In genomic region chr16:84751947-84752346, GRCh38 we compare ENCODE assay signal across 1 cellular context.
TF ChIP-seq lines count a peak whose summit lies in the region.

No MANE protein-coding gene starts in this region.

TF ChIP-seq in GM12878, 131 proteins besides CTCF, POLR2A, EP300 and RAD21 (continued from another document and continues in another):
- peak; percentile 38 for TF ChIP-seq SKIL (IDR thresholded peaks at IDR 0.05; ENCODE audit: low read depth, poor library complexity, severe bottlenecking)
- TF ChIP-seq YBX1 (IDR thresholded peaks at IDR 0.05), result no peak
- TF ChIP-seq CEBPB (IDR thresholded peaks at IDR 0.05; ENCODE audit: borderline replicate concordance in 1 of 2, low read depth in 2 of 2, low read length in 2 of 2), result no peak
- no peak for TF ChIP-seq KDM1A (IDR thresholded peaks at IDR 0.05; ENCODE audit: borderline replicate concordance)
- TF ChIP-seq HDGF (IDR thresholded peaks at IDR 0.05), result no peak
- TF ChIP-seq PAX8 (IDR thresholded peaks at IDR 0.05), result no peak
- TF ChIP-seq REST (IDR thresholded peaks at IDR 0.05; ENCODE audit: low read depth, low read length), result no peak
- no peak for TF ChIP-seq CBFB (IDR thresholded peaks at IDR 0.05; ENCODE audit: low read depth)
- no peak for TF ChIP-seq HSF1 (IDR thresholded peaks at IDR 0.05; ENCODE audit: low read depth, low read length)
- no peak for TF ChIP-seq TCF12 (IDR thresholded peaks at IDR 0.05; ENCODE audit: low read depth, low read length)
- TF ChIP-seq ASH2L (IDR thresholded peaks at IDR 0.05; ENCODE audit: borderline replicate concordance, low read depth), result no peak
- no peak for TF ChIP-seq WRNIP1 (IDR thresholded peaks at IDR 0.05; ENCODE audit: borderline replicate concordance, low read depth, low read length)
- no peak for TF ChIP-seq SMC3 (IDR thresholded peaks at IDR 0.05; ENCODE audit: borderline replicate concordance, low read length)
- TF ChIP-seq ZNF622 (IDR thresholded peaks at IDR 0.05), result no peak
- no peak for TF ChIP-seq KAT2A (conservative IDR thresholded peaks at IDR 0.05; ENCODE audit: control insufficient read depth, low read depth, low read length)
- TF ChIP-seq NFYA (IDR thresholded peaks at IDR 0.05; ENCODE audit: borderline replicate concordance, low read depth, low read length), result no peak
- TF ChIP-seq TBL1XR1 (IDR thresholded peaks at IDR 0.05; ENCODE audit: low read depth, low read length), result no peak
- TF ChIP-seq EZH2 (IDR thresholded peaks at IDR 0.05; ENCODE audit: borderline replicate concordance, control insufficient read depth, low read depth, low read length), result no peak
- TF ChIP-seq MEF2B (IDR thresholded peaks at IDR 0.05; ENCODE audit: partially characterized antibody, poor library complexity, severe bottlenecking), result no peak
- TF ChIP-seq ZNF592 (IDR thresholded peaks at IDR 0.05), result peak; percentile 24; the same call in 1 of the 2 replicates
- peak; percentile 88 for TF ChIP-seq YY1 (IDR thresholded peaks at IDR 0.05; ENCODE audit: low read depth, low read length)
- TF ChIP-seq NR2C2 (IDR thresholded peaks at IDR 0.05; ENCODE audit: borderline replicate concordance, control insufficient read depth, insufficient read length, low read depth), result no peak
- TF ChIP-seq CUX1 (IDR thresholded peaks at IDR 0.05; ENCODE audit: insufficient replicate concordance, low read depth, low read length), result no peak
- TF ChIP-seq CREB1 (IDR thresholded peaks at IDR 0.05; ENCODE audit: low read depth), result no peak
- TF ChIP-seq IRF5 (IDR thresholded peaks at IDR 0.05; ENCODE audit: borderline replicate concordance), result no peak
- no peak for TF ChIP-seq CBX3 (IDR thresholded peaks at IDR 0.05; ENCODE audit: borderline replicate concordance, low read depth)
- TF ChIP-seq ZBTB40 (IDR thresholded peaks at IDR 0.05; ENCODE audit: borderline replicate concordance), result no peak
- peak; percentile 91 for TF ChIP-seq JUNB (IDR thresholded peaks at IDR 0.05)
- no peak for TF ChIP-seq NBN (IDR thresholded peaks at IDR 0.05)
- no peak for TF ChIP-seq SMARCA5 (IDR thresholded peaks at IDR 0.05)
